ENCODE assay signal across 16 cellular contexts in the genomic region with DNA sequence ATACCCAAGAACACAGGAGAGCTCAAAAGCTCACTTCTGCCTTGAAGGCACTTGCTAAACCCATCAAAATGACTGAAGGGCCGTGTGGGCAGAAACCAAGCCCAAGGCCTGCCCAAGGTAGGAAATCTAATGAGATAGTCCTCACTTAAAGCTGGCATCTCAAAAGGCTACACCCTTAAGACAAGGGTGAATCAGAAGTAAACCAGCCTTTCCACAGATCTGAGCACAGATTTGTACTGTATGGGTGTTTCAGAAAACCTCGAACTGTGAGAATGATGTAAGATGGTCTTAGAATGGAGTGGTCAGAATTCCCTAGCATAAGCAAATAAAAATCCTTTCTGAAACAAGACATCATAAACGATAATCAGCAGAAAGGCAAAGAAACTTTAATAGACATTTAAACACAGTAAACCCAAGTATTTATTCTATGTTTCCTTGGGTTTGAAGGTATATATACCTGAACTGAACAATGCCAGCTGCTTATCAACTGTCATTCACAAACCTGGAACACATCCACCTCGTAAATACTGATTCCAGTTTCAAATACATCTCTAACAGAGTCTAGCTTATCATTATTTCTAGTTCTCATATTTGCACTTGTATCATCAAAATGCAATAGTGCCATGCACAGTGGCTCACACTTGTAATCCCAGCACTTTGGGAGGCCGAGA. TPM values are rescaled to one million over a fixed set of nuclear protein-coding genes. Genes with fewer than 3 reads are reported as not detected.
DNase-seq lines count a peak whose midpoint lies in the region; ATAC-seq and TF ChIP-seq lines count a peak whose summit lies in the region.
"Had no signal": no experiment of that assay in that cellular context is flagged by ENCODE, and none has a peak within 500 bp of the region (broad histone marks: within the 10 kb centered on the region; RNA-seq: fewer than 3 reads in every experiment).

No MANE protein-coding gene starts in this region.

- H3K9me3 Mint-ChIP-seq in activated T-helper 17 cell treated with anti-CD3 and anti-CD28 coated beads, Interleukin-2, amount 50 U/mL, for 72 hours: no peaks in the 10 kb centered on the region
- H3K9me3 Mint-ChIP-seq in nephron progenitor cell: no peaks in the 10 kb centered on the region
- H3K9me3 Mint-ChIP-seq: H9, naive B cell had no signal

- H3K27me3 Mint-ChIP-seq in activated T-helper 17 cell treated with anti-CD3 and anti-CD28 coated beads, Interleukin-2, amount 50 U/mL, for 72 hours: no peaks in the 10 kb centered on the region
- H3K27me3 Mint-ChIP-seq in nephron progenitor cell (ENCODE audit: low read depth, poor library complexity): peaks cover 3% of the 10 kb centered on the region
- H3K27me3 Mint-ChIP-seq: naive B cell had no signal

- H3K4me3 Mint-ChIP-seq in activated T-helper 17 cell treated with anti-CD3 and anti-CD28 coated beads, Interleukin-2, amount 50 U/mL, for 72 hours: no peak overlapping the region
- H3K4me3 Mint-ChIP-seq in nephron progenitor cell: no peak overlapping the region
- H3K4me3 Mint-ChIP-seq: H9 had no signal

- no peak overlapping the region for H3K27ac Mint-ChIP-seq in activated T-helper 17 cell treated with anti-CD3 and anti-CD28 coated beads, Interleukin-2, amount 50 U/mL, for 72 hours
- H3K27ac Mint-ChIP-seq in nephron progenitor cell: no peak overlapping the region

- peak; percentile 39 for DNase-seq in AG08395 (ENCODE audit: low spot score)
- peak; percentile 39 for DNase-seq in ELR (ENCODE audit: low read depth)
- DNase-seq in hepatic stellate cell (ENCODE audit: low spot score): peak; percentile 21
- DNase-seq in SW480 (ENCODE audit: low spot score): no peak
- no peak for DNase-seq in activated CD4-positive, CD25-positive, alpha-beta regulatory T cell (lab: John Stamatoyannopoulos, UW)
- no peak for DNase-seq in nephron progenitor cell
- DNase-seq: activated CD4-positive, alpha-beta T cell treated with anti-CD3 and anti-CD28 coated beads for 4 hours; C1 segment of cervical spinal cord; effector memory CD4-positive, alpha-beta T cell; H9; head of caudate nucleus; naive B cell; right cardiac atrium; stimulated activated CD4-positive, alpha-beta T cell treated with anti-CD3 and anti-CD28 coated beads, Interleukin-4, amount 100 ng/mL, for 1 hour had no signal

- ATAC-seq in activated T-helper 17 cell treated with anti-CD3 and anti-CD28 coated beads, Interleukin-2, amount 50 U/mL, for 72 hours (replicated peaks): peak; percentile 43
- ATAC-seq in HG02571 (IDR thresholded peaks at IDR 0.05; ENCODE audit: unreplicated experiment): no peak
- ATAC-seq: right cardiac atrium had no signal

- no peak for TF ChIP-seq CTCF in nephron progenitor cell (IDR thresholded peaks at IDR 0.05)

- peaks cover 33% of the 10 kb centered on the region for H3K4me1 Mint-ChIP-seq in activated T-helper 17 cell treated with anti-CD3 and anti-CD28 coated beads, Interleukin-2, amount 50 U/mL, for 72 hours
- H3K4me1 Mint-ChIP-seq in nephron progenitor cell: peaks cover 49% of the 10 kb centered on the region

- peaks cover 3% of the 10 kb centered on the region for H3K36me3 Mint-ChIP-seq in activated T-helper 17 cell treated with anti-CD3 and anti-CD28 coated beads, Interleukin-2, amount 50 U/mL, for 72 hours (ENCODE audit: low read depth)
- peaks cover 24% of the 10 kb centered on the region for H3K36me3 Mint-ChIP-seq in nephron progenitor cell (ENCODE audit: low read depth)
- H3K36me3 Mint-ChIP-seq: naive B cell had no signal

RNA-seq across cellular contexts. Expression of a gene that starts 37.8 kb away (rescaled TPM):
- total RNA-seq in activated T-helper 17 cell treated with anti-CD3 and anti-CD28 coated beads, Interleukin-2, amount 50 U/mL, for 72 hours: 10 to 100 TPM; 62.6 to 74.1 TPM

Comparison
In these comparisons a context has a peak if more than half of its experiments do, and no peak if none do; other contexts are left out.
1. DNase-seq: peak in AG08395 (single experiment), ELR (single experiment) and hepatic stellate cell (single experiment); none in SW480 (single experiment), activated CD4-positive, CD25-positive, alpha-beta regulatory T cell (0 of 4) and nephron progenitor cell (single experiment).